19 cellular contexts compared by ENCODE assay signal in the genomic region with DNA sequence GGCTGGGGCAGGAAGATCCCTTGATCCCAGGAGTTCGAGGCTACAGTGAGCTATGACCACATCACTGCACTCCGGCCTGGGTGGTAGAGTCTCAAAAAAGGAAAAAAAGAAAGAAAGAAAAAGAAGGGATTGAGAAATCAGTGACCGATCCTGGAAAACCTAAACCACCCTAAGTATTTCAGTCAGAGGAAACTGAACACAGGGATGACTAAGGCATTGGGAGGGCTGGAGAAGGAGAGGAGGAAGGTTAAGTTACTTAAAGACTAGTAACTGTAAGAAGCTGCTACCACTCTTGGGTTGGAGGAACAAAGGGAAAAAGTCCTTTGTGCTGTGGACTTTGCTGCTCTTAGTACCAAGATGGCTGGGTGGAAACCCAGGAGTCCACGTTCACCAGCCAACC. TPM values are rescaled to one million over a fixed set of nuclear protein-coding genes. Genes with fewer than 3 reads are reported as not detected.
A peak's percentile ranks its signal among the peaks of the same experiment; 100 is the strongest.
DNase-seq lines count a peak whose midpoint lies in the region; ATAC-seq, FAIRE-seq and TF ChIP-seq lines count a peak whose summit lies in the region.
"Had no signal": no experiment of that assay in that cellular context is flagged by ENCODE, and none has a peak within 500 bp of the region (broad histone marks: within the 10 kb centered on the region; RNA-seq: fewer than 3 reads in every experiment).

No MANE protein-coding gene starts in this region.

- H3K4me3 ChIP-seq in AG10803 (ENCODE audit: low read length) (no peak overlapping the region), fibroblast of lung (replicated peaks in 1 of 4; ENCODE audit: control extremely low read depth in 1 of 4, insufficient read depth in 1 of 4, low read depth in 3 of 4, low read length in 4 of 4) (no peak overlapping the region), neuronal stem cell (ENCODE audit: low read length in 2 of 2) (no peak overlapping the region), right cardiac atrium (ENCODE audit: low read length) (no peak overlapping the region)

- H3K4me2 ChIP-seq in fibroblast of lung (ENCODE audit: extremely low read depth, insufficient read depth, low read length) (no peak overlapping the region), neuronal stem cell (ENCODE audit: insufficient read depth, low read length, poor library complexity, severe bottlenecking) (no peak overlapping the region)

- TF ChIP-seq CTCF in AG10803 (conservative IDR thresholded peaks at IDR 0.05; ENCODE audit: low read length) (no peak), fibroblast of lung (conservative IDR thresholded peaks at IDR 0.05 in 1 of 2, IDR thresholded peaks at IDR 0.05 in 1 of 2; ENCODE audit: low read depth in 1 of 2, low read length in 2 of 2) (no peak)

- H2BK5ac ChIP-seq in neuronal stem cell (ENCODE audit: low read length) = no peak overlapping the region

- no peak overlapping the region for H3K27ac Mint-ChIP-seq in naive thymus-derived CD8-positive, alpha-beta T cell
- H3K27ac Mint-ChIP-seq: CD4-positive, CD25-positive, alpha-beta regulatory T cell; HFFc6 had no signal

- peak overlapping the region; percentile 38 for H4K91ac ChIP-seq in neuronal stem cell (ENCODE audit: low read depth, low read length, poor library complexity)

- H3K36me3 ChIP-seq in fibroblast of lung (ENCODE audit: control insufficient read depth, insufficient read depth, low read length) (no peaks in the 10 kb centered on the region), neuronal stem cell (replicated peaks in 1 of 2; ENCODE audit: control insufficient read depth in 2 of 2, insufficient read depth in 2 of 2, low read length in 2 of 2) (no peaks in the 10 kb centered on the region)

- H2AK5ac ChIP-seq in neuronal stem cell (ENCODE audit: low read depth, low read length) = peak overlapping the region; percentile 94

- ATAC-seq in right cardiac atrium (no peak), HG03039 (IDR thresholded peaks at IDR 0.05; ENCODE audit: unreplicated experiment) (no peak)
- ATAC-seq in naive thymus-derived CD8-positive, alpha-beta T cell = no peak

- no peak overlapping the region for H3K4ac ChIP-seq in neuronal stem cell (ENCODE audit: low read length)

- H3K4me1 ChIP-seq in fibroblast of lung (ENCODE audit: control insufficient read depth, extremely low read depth, insufficient read depth, low read length) = no peaks in the 10 kb centered on the region
- H3K4me1 ChIP-seq in neuronal stem cell (ENCODE audit: control insufficient read depth in 2 of 2, insufficient read depth in 1 of 2, low read depth in 1 of 2, low read length in 2 of 2) = peaks cover 9 to 13% of the 10 kb centered on the region in 2 donors
- no peaks in the 10 kb centered on the region for H3K4me1 ChIP-seq in right cardiac atrium (ENCODE audit: control insufficient read depth, insufficient read depth, low read length)

- no peak overlapping the region for H3K27ac ChIP-seq in fibroblast of lung (ENCODE audit: insufficient read depth, low read length)
- no peak overlapping the region for H3K27ac ChIP-seq in neuronal stem cell (replicated peaks; ENCODE audit: low read length)
- no peak overlapping the region for H3K27ac ChIP-seq in right cardiac atrium (ENCODE audit: low read length)

- peak overlapping the region; percentile 45 for H2BK15ac ChIP-seq in neuronal stem cell (ENCODE audit: low read length)

- H4K20me1 ChIP-seq in fibroblast of lung (ENCODE audit: control insufficient read depth, extremely low read depth, insufficient read depth, low read length) = no peaks in the 10 kb centered on the region

- H3K9me3 Mint-ChIP-seq in naive thymus-derived CD8-positive, alpha-beta T cell = no peaks in the 10 kb centered on the region
- H3K9me3 Mint-ChIP-seq: HFFc6 had no signal

- FAIRE-seq in HTR-8/SVneo (lab: Jason Lieb, UNC) = no peak
- FAIRE-seq: G401.6 had no signal

- POLR2A ChIA-PET in naive thymus-derived CD8-positive, alpha-beta T cell (lab: Charles Lee) = no interaction called here

- DNase-seq in AG10803 (ENCODE audit: low read depth) = peak; percentile 31
- DNase-seq in LHCN-M2 (ENCODE audit: low read depth) = peak; percentile 8
- DNase-seq in fibroblast of lung (ENCODE audit: low read depth in 2 of 2) = peak; percentile 30 to 47
- DNase-seq in neuronal stem cell (ENCODE audit: low spot score) = no peak
- no peak for DNase-seq in HTR-8/SVneo (ENCODE audit: insufficient read length, low spot score)
- no peak for DNase-seq in right cardiac atrium
- DNase-seq in naive thymus-derived CD8-positive, alpha-beta T cell = no peak
- DNase-seq: AML-193; CD4-positive, CD25-positive, alpha-beta regulatory T cell; DMS53; GOT3; HFFc6; NCI-H1417; NCI-H2029; NCI-H524; RPMI8226 had no signal

- H3K36me3 Mint-ChIP-seq in naive thymus-derived CD8-positive, alpha-beta T cell = peaks cover 0 to 3% (median 0%) of the 10 kb centered on the region in 3 donors
- H3K36me3 Mint-ChIP-seq: CD4-positive, CD25-positive, alpha-beta regulatory T cell had no signal

- no peak overlapping the region for H3K23ac ChIP-seq in neuronal stem cell (ENCODE audit: low read depth, low read length, poor library complexity)

- H3K9ac ChIP-seq in fibroblast of lung (ENCODE audit: insufficient read depth, low read length) = no peak overlapping the region
- no peak overlapping the region for H3K9ac ChIP-seq in neuronal stem cell (ENCODE audit: low read depth, low read length, poor library complexity)

- no peak overlapping the region for H3K14ac ChIP-seq in neuronal stem cell (ENCODE audit: low read length)

- no peak overlapping the region for H2BK120ac ChIP-seq in neuronal stem cell (ENCODE audit: low read depth, low read length)

- no peak overlapping the region for H3K18ac ChIP-seq in neuronal stem cell (ENCODE audit: low read length)

- no peak overlapping the region for H3K4me3 Mint-ChIP-seq in naive thymus-derived CD8-positive, alpha-beta T cell
- H3K4me3 Mint-ChIP-seq: CD4-positive, CD25-positive, alpha-beta regulatory T cell; HFFc6 had no signal

- H3K27me3 ChIP-seq in fibroblast of lung (ENCODE audit: control insufficient read depth, insufficient read depth, low read length) (peaks cover 6% of the 10 kb centered on the region), neuronal stem cell (ENCODE audit: control insufficient read depth in 3 of 3, insufficient read depth in 3 of 3, low read depth in 1 of 3, low read length in 3 of 3) (peaks cover 0 to 8% (median 0%) of the 10 kb centered on the region in 3 experiments), right cardiac atrium (ENCODE audit: control insufficient read depth, insufficient read depth) (no peaks in the 10 kb centered on the region)

- H3K79me1 ChIP-seq in neuronal stem cell (ENCODE audit: low read depth, low read length) = no peaks in the 10 kb centered on the region

- peaks cover 30 to 82% (median 40%) of the 10 kb centered on the region in 5 donors for H3K27me3 Mint-ChIP-seq in naive thymus-derived CD8-positive, alpha-beta T cell

- no CpG with 5 or more reads among the region's 4 CpGs for WGBS in neuronal stem cell (ENCODE audit: extremely low coverage in 2 of 2, insufficient read length in 2 of 2, insufficient replicate concordance in 1 of 2), 2 donors
- 94% methylated on average over 4 of the region's 4 CpGs for WGBS in right cardiac atrium

- H2AFZ ChIP-seq in fibroblast of lung (ENCODE audit: low read length) = no peak overlapping the region
- H2AFZ ChIP-seq in neuronal stem cell (ENCODE audit: low read length) = no peak overlapping the region

- peak overlapping the region; percentile 30 for H2BK12ac ChIP-seq in neuronal stem cell (ENCODE audit: low read length)

- intact Hi-C loops in right cardiac atrium (cut with DNase I) = no loop called here

- no peak overlapping the region for H4K8ac ChIP-seq in neuronal stem cell (ENCODE audit: low read depth, low read length)

- no peaks in the 10 kb centered on the region for H3K9me3 ChIP-seq in fibroblast of lung (ENCODE audit: control insufficient read depth, insufficient read depth, low read depth, low read length)
- peaks cover 0 to 3% of the 10 kb centered on the region in 2 donors for H3K9me3 ChIP-seq in neuronal stem cell (replicated peaks in 1 of 2; ENCODE audit: control insufficient read depth in 2 of 2, insufficient read depth in 1 of 2, low read depth in 1 of 2, low read length in 2 of 2)
- H3K9me3 ChIP-seq in right cardiac atrium (ENCODE audit: control insufficient read depth, low read length) = no peaks in the 10 kb centered on the region

- H3K4me1 Mint-ChIP-seq in naive thymus-derived CD8-positive, alpha-beta T cell = peaks cover 0 to 7% (median 2%) of the 10 kb centered on the region in 4 donors

- no peaks in the 10 kb centered on the region for H3K79me2 ChIP-seq in fibroblast of lung (ENCODE audit: control insufficient read depth, insufficient read depth, low read length)

RNA-seq across cellular contexts. Expression of gene HHIPL1, which starts 10.6 kb away (rescaled TPM):
- total RNA-seq in LHCN-M2 (2014; rRNA removed) (0.45 and 0.92 TPM in 2 replicates), fibroblast of lung (7.7 and 9.9 TPM in 2 replicates), right cardiac atrium (1 to 10 TPM; 1.9 to 3.4 (median 2.5) TPM)
- 1.1 TPM for polyA plus RNA-seq in LHCN-M2 (2012)
- polyA plus RNA-seq in fibroblast of lung (1.5 and 1.6 TPM in 2 replicates), right cardiac atrium (0.75 TPM)
- 2.6 and 2.9 TPM in 2 replicates for polyA plus RNA-seq in fibroblast of lung (2012)
- polyA minus RNA-seq in fibroblast of lung (ENCODE audit: low replicate concordance) = 2.4 and 2.7 TPM in 2 replicates
- 0.67 TPM for polyA plus RNA-seq in neuronal stem cell (2013, experiment 1 of 2)
- polyA plus RNA-seq in neuronal stem cell (2013, experiment 2 of 2) = 0.71 TPM
- total RNA-seq in naive thymus-derived CD8-positive, alpha-beta T cell = under 1 TPM; 0.34 to 0.36 TPM
- polyA plus RNA-seq in naive thymus-derived CD8-positive, alpha-beta T cell = not detected
- total RNA-seq: A172; CD4-positive, CD25-positive, alpha-beta regulatory T cell had no signal

RNA-seq across cellular contexts. Expression of gene CYP46A1, which starts 28.6 kb away (rescaled TPM):
- 0.38 and 0.40 TPM in 2 replicates for total RNA-seq in LHCN-M2 (2014; rRNA removed)
- 0.15 TPM for polyA plus RNA-seq in LHCN-M2 (2012)
- total RNA-seq in fibroblast of lung = under 0.01 and 0.33 TPM in 2 replicates
- polyA plus RNA-seq in fibroblast of lung = 0.09 and 0.11 TPM in 2 replicates
- polyA plus RNA-seq in fibroblast of lung (2012) = 0.05 and 0.10 TPM in 2 replicates
- polyA minus RNA-seq in fibroblast of lung (ENCODE audit: low replicate concordance) = 0.20 TPM in 1 of 2 replicates, not detected in the other
- 1.5 TPM for polyA plus RNA-seq in neuronal stem cell (2013, experiment 1 of 2)
- polyA plus RNA-seq in neuronal stem cell (2013, experiment 2 of 2) = 1.6 TPM
- 1 to 10 TPM; 5.7 to 9.2 (median 7.9) TPM for total RNA-seq in right cardiac atrium
- polyA plus RNA-seq in right cardiac atrium = 5.8 TPM
- under 1 TPM; 0.41 to 0.44 TPM for total RNA-seq in naive thymus-derived CD8-positive, alpha-beta T cell
- polyA plus RNA-seq in naive thymus-derived CD8-positive, alpha-beta T cell = under 1 TPM in 1 of 3 donors, not detected in 2; 0.02 TPM
- total RNA-seq: CD4-positive, CD25-positive, alpha-beta regulatory T cell had no signal
- polyA plus RNA-seq: CD4-positive, CD25-positive, alpha-beta regulatory T cell had no signal

RNA-seq across cellular contexts. Expression of gene CCDC85C, which starts 51.5 kb away (rescaled TPM):
- 1.9 and 2.4 TPM in 2 replicates for total RNA-seq in LHCN-M2 (2014; rRNA removed)
- 5.3 TPM for polyA plus RNA-seq in LHCN-M2 (2012)
- 2.6 and 9.6 TPM in 2 replicates for total RNA-seq in fibroblast of lung
- 4.6 and 8.3 TPM in 2 replicates for polyA plus RNA-seq in fibroblast of lung
- polyA plus RNA-seq in fibroblast of lung (2012) = 7.1 and 14.6 TPM in 2 replicates
- 10.7 and 17.9 TPM in 2 replicates for polyA minus RNA-seq in fibroblast of lung (ENCODE audit: low replicate concordance)
- 22.3 TPM for polyA plus RNA-seq in neuronal stem cell (2013, experiment 1 of 2)
- polyA plus RNA-seq in neuronal stem cell (2013, experiment 2 of 2) = 22.5 TPM
- total RNA-seq in right cardiac atrium = 10 to 100 TPM; 21.0 to 23.3 (median 22.0) TPM
- 31.5 TPM for polyA plus RNA-seq in right cardiac atrium
- total RNA-seq in naive thymus-derived CD8-positive, alpha-beta T cell = 10 to 100 TPM in 1 of 2 experiments, 1 to 10 TPM in 1; 9.0 to 10.1 TPM
- 1 to 10 TPM in 2 of 3 donors, under 1 TPM in 1; 0.67 to 1.4 (median 1.3) TPM for polyA plus RNA-seq in naive thymus-derived CD8-positive, alpha-beta T cell

Comparison
In these comparisons a context has a peak if more than half of its experiments do, and no peak if none do; other contexts are left out.
1. DNase-seq: peak in AG10803 (single experiment), LHCN-M2 (single experiment) and fibroblast of lung (2 of 2); none in neuronal stem cell (single experiment), HTR-8/SVneo (single experiment), right cardiac atrium (0 of 3) and naive thymus-derived CD8-positive, alpha-beta T cell (0 of 10).